ENCODE assay signal across 20 cellular contexts in the genomic region with DNA sequence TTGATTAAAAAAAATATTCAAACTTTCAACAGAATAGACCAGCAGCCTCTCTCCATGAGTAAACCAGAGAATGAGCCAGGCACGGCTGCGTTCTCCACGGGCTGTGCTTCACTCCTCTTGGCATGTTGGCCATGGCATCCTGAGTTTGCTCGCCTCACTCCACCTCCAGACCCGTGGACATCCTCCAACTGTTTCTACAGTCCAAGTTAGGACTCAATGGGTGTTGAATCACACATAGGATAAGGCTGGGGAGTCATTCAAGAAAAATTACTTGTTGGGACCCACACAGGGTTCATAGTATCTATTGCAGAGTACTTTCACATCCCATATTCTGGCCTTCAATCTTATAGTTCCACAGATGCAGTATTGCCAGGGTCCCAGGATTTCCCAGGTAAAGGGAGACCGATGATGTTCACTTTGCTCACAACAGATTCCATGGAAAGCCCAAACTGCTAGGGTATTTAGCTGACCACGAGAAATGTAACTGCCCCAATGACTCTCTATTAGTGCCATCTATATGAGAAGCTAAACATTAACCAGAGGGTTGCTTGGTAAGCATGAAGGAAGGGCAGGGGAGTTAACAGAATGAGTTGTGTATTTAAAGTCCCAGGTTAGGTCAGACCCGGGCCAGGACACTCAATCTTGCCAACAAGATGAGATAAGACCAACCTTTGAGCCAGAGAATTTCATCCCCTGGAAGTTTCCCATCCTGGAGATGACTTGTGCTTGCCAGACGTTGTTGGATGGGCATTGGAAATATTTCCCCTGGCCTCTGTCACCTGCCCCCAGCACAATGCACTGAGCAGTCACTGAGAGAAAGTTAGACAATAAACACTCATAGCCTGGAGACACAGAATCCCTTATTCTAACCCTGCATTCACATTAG. TPM values are rescaled to one million over a fixed set of nuclear protein-coding genes. Genes with fewer than 3 reads are reported as not detected.
DNase-seq lines count a peak whose midpoint lies in the region; FAIRE-seq and TF ChIP-seq lines count a peak whose summit lies in the region.
"Had no signal": no experiment of that assay in that cellular context is flagged by ENCODE, and none has a peak within 500 bp of the region (broad histone marks: within the 10 kb centered on the region; RNA-seq: fewer than 3 reads in every experiment).

No MANE protein-coding gene starts in this region.

- FAIRE-seq in GM19239 (lab: Jason Lieb, UNC): peak; percentile 35
- FAIRE-seq in RCC 7860 (lab: Jason Lieb, UNC): peak; percentile 89
- FAIRE-seq: colon, H1, HTR-8/SVneo had no signal

- H3K9me3 ChIP-seq in suprapubic skin: no peaks in the 10 kb centered on the region
- H3K9me3 ChIP-seq: heart left ventricle, tibial artery had no signal

- TF ChIP-seq EP300 in suprapubic skin (IDR thresholded peaks at IDR 0.05): no peak

- H3K27me3 ChIP-seq in suprapubic skin: no peaks in the 10 kb centered on the region
- H3K27me3 ChIP-seq: heart left ventricle, tibial artery had no signal

- TF ChIP-seq POLR2A in suprapubic skin (IDR thresholded peaks at IDR 0.05): no peak

- no peak overlapping the region for H3K4me3 ChIP-seq in suprapubic skin
- H3K4me3 ChIP-seq: heart left ventricle, tibial artery had no signal

- H3K36me3 ChIP-seq in suprapubic skin: no peaks in the 10 kb centered on the region
- H3K36me3 ChIP-seq: heart left ventricle, tibial artery had no signal

- DNase-seq in GM19239 (ENCODE audit: insufficient read length, low spot score) (no peak), RCC 7860 (ENCODE audit: low spot score) (peak; percentile 87), kidney glomerular epithelial cell (lab: John Stamatoyannopoulos, UW) (peak; percentile 16), renal cortical epithelial cell (ENCODE audit: low read depth) (peak; percentile 92), inferior parietal cortex (ENCODE audit: extremely low spot score) (no peak), suprapubic skin (ENCODE audit: low spot score in 2 of 2) (no peak)
- no peak for DNase-seq in stimulated activated naive CD4-positive, alpha-beta T cell treated with Interleukin-2 at 50 U/mL for 16 hours (lab: John Stamatoyannopoulos, UW)
- DNase-seq: activated T-cell treated with anti-CD3 and anti-CD28 coated beads, Interleukin-2, amount 50 U/mL, for 4 hours; AML-193; heart left ventricle; NCI-H1436; NCI-H2171; NCI-H526 treated with DMSO at 0.1 percent for 48 hours; OCI-M1; tibial artery had no signal

- 68% methylated on average over 9 of the region's 9 CpGs for WGBS in suprapubic skin

- no peak for TF ChIP-seq CTCF in suprapubic skin (IDR thresholded peaks at IDR 0.05)

- no peak overlapping the region for H3K27ac ChIP-seq in suprapubic skin
- H3K27ac ChIP-seq: heart left ventricle, tibial artery had no signal

- no peaks in the 10 kb centered on the region for H3K4me1 ChIP-seq in suprapubic skin
- H3K4me1 ChIP-seq: heart left ventricle, tibial artery had no signal

RNA-seq across cellular contexts. Expression of a gene that starts 19.7 kb away (rescaled TPM):
- total RNA-seq in renal cortical epithelial cell (14.6 and 17.3 TPM in 2 replicates), suprapubic skin (1 to 10 TPM in 3 of 4 donors, under 1 TPM in 1; 0.16 to 2.6 (median 1.6) TPM)
- total RNA-seq: SK-MEL-5; T-helper 2 cell treated with Interferon-gamma antibody and Interleukin-4, amounts not matched to agents 100 ng/mL and 5 ng/mL, for 36 hours had no signal

Comparison
In these comparisons a context has a peak if more than half of its experiments do, and no peak if none do; other contexts are left out.
1. DNase-seq: peak in RCC 7860 (single experiment), kidney glomerular epithelial cell (single experiment) and renal cortical epithelial cell (single experiment); none in GM19239 (single experiment), stimulated activated naive CD4-positive, alpha-beta T cell treated with Interleukin-2 at 50 U/mL for 16 hours (single experiment), inferior parietal cortex (single experiment) and suprapubic skin (0 of 2).